1 cellular context compared by ENCODE assay signal in the genomic region with DNA sequence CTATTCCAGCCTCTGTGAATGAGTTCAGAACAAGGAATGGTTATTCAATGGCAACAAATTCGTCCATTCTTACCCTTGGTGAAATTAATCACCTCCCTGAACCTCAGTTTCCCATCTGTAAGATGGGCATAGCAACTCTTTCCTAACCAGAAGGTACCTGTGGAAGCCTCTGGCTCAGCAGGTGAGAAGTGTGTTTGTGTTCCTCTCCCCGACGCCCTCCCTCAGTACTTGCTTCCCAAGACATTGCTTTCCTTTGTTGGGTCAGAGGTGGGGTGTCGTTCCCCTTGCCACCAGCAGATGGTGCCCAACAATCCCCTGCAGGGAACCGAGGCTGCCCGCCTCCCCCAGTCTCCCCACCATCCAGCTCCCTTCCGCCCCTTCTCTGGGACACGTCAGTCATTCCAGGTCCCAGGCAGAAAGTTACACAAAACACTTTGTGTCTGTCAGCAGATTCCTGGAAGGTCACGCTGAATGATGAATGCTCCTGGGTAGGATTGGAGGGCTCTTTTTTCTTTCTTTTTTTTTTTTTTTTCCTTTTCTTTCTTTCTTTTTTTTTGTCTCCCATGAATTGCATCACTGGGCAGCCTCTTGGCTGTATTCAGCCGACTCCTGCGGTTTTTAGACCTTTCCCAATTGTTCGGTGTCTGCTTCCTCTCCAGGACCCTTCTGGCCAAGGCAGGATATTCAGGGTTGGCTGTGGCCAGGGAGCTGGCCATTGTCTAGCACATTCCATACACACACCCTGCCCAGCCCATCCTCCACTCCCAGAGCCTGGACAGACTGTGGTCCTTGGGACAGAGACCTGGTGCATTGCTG.
TF ChIP-seq lines count a peak whose summit lies in the region.

No MANE protein-coding gene starts in this region.

TF ChIP-seq in K562, 482 proteins besides CTCF, POLR2A, EP300 and RAD21 (continued from another document and continues in another):
- TF ChIP-seq, protein P1, sequence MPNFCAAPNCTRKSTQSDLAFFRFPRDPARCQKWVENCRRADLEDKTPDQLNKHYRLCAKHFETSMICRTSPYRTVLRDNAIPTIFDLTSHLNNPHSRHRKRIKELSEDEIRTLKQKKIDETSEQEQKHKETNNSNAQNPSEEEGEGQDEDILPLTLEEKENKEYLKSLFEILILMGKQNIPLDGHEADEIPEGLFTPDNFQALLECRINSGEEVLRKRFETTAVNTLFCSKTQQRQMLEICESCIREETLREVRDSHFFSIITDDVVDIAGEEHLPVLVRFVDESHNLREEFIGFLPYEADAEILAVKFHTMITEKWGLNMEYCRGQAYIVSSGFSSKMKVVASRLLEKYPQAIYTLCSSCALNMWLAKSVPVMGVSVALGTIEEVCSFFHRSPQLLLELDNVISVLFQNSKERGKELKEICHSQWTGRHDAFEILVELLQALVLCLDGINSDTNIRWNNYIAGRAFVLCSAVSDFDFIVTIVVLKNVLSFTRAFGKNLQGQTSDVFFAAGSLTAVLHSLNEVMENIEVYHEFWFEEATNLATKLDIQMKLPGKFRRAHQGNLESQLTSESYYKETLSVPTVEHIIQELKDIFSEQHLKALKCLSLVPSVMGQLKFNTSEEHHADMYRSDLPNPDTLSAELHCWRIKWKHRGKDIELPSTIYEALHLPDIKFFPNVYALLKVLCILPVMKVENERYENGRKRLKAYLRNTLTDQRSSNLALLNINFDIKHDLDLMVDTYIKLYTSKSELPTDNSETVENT (CRISPR knock-in tag; IDR thresholded peaks at IDR 0.05) = no peak
- peak; percentile 15 for TF ChIP-seq ZFP36 (IDR thresholded peaks at IDR 0.05; ENCODE audit: low read depth, low read length, partially characterized antibody)
- TF ChIP-seq, protein P2, sequence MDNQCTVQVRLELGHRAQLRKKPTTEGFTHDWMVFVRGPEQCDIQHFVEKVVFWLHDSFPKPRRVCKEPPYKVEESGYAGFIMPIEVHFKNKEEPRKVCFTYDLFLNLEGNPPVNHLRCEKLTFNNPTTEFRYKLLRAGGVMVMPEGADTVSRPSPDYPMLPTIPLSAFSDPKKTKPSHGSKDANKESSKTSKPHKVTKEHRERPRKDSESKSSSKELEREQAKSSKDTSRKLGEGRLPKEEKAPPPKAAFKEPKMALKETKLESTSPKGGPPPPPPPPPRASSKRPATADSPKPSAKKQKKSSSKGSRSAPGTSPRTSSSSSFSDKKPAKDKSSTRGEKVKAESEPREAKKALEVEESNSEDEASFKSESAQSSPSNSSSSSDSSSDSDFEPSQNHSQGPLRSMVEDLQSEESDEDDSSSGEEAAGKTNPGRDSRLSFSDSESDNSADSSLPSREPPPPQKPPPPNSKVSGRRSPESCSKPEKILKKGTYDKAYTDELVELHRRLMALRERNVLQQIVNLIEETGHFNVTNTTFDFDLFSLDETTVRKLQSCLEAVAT (IDR thresholded peaks at IDR 0.05) = peak in 1 of 2 experiments; percentile 68; a peak in 2 of 4 replicates
- no peak for TF ChIP-seq TGIF2 (CRISPR knock-in tag; IDR thresholded peaks at IDR 0.05)
- TF ChIP-seq, protein P3, sequence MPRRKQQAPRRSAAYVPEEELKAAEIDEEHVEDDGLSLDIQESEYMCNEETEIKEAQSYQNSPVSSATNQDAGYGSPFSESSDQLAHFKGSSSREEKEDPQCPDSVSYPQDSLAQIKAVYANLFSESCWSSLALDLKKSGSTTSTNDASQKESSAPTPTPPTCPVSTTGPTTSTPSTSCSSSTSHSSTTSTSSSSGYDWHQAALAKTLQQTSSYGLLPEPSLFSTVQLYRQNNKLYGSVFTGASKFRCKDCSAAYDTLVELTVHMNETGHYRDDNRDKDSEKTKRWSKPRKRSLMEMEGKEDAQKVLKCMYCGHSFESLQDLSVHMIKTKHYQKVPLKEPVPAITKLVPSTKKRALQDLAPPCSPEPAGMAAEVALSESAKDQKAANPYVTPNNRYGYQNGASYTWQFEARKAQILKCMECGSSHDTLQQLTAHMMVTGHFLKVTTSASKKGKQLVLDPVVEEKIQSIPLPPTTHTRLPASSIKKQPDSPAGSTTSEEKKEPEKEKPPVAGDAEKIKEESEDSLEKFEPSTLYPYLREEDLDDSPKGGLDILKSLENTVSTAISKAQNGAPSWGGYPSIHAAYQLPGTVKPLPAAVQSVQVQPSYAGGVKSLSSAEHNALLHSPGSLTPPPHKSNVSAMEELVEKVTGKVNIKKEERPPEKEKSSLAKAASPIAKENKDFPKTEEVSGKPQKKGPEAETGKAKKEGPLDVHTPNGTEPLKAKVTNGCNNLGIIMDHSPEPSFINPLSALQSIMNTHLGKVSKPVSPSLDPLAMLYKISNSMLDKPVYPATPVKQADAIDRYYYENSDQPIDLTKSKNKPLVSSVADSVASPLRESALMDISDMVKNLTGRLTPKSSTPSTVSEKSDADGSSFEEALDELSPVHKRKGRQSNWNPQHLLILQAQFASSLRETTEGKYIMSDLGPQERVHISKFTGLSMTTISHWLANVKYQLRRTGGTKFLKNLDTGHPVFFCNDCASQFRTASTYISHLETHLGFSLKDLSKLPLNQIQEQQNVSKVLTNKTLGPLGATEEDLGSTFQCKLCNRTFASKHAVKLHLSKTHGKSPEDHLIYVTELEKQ (CRISPR knock-in tag; IDR thresholded peaks at IDR 0.05) = no peak
- TF ChIP-seq, protein P4, sequence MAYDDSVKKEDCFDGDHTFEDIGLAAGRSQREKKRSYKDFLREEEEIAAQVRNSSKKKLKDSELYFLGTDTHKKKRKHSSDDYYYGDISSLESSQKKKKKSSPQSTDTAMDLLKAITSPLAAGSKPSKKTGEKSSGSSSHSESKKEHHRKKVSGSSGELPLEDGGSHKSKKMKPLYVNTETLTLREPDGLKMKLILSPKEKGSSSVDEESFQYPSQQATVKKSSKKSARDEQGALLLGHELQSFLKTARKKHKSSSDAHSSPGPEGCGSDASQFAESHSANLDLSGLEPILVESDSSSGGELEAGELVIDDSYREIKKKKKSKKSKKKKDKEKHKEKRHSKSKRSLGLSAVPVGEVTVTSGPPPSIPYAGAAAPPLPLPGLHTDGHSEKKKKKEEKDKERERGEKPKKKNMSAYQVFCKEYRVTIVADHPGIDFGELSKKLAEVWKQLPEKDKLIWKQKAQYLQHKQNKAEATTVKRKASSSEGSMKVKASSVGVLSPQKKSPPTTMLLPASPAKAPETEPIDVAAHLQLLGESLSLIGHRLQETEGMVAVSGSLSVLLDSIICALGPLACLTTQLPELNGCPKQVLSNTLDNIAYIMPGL (CRISPR knock-in tag; IDR thresholded peaks at IDR 0.05) = no peak
- no peak for TF ChIP-seq ZNF212 (CRISPR knock-in tag; IDR thresholded peaks at IDR 0.05)
- TF ChIP-seq, protein P5, sequence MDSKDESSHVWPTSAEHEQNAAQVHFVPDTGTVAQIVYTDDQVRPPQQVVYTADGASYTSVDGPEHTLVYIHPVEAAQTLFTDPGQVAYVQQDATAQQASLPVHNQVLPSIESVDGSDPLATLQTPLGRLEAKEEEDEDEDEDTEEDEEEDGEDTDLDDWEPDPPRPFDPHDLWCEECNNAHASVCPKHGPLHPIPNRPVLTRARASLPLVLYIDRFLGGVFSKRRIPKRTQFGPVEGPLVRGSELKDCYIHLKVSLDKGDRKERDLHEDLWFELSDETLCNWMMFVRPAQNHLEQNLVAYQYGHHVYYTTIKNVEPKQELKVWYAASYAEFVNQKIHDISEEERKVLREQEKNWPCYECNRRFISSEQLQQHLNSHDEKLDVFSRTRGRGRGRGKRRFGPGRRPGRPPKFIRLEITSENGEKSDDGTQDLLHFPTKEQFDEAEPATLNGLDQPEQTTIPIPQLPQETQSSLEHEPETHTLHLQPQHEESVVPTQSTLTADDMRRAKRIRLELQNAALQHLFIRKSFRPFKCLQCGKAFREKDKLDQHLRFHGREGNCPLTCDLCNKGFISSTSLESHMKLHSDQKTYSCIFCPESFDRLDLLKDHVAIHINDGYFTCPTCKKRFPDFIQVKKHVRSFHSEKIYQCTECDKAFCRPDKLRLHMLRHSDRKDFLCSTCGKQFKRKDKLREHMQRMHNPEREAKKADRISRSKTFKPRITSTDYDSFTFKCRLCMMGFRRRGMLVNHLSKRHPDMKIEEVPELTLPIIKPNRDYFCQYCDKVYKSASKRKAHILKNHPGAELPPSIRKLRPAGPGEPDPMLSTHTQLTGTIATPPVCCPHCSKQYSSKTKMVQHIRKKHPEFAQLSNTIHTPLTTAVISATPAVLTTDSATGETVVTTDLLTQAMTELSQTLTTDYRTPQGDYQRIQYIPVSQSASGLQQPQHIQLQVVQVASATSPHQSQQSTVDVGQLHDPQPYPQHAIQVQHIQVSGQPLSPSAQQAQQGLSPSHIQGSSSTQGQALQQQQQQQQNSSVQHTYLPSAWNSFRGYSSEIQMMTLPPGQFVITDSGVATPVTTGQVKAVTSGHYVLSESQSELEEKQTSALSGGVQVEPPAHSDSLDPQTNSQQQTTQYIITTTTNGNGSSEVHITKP (IDR thresholded peaks at IDR 0.05; ENCODE audit: partially characterized antibody) = no peak
- no peak for TF ChIP-seq NUFIP1 (IDR thresholded peaks at IDR 0.05; ENCODE audit: partially characterized antibody)
- TF ChIP-seq, protein P6, sequence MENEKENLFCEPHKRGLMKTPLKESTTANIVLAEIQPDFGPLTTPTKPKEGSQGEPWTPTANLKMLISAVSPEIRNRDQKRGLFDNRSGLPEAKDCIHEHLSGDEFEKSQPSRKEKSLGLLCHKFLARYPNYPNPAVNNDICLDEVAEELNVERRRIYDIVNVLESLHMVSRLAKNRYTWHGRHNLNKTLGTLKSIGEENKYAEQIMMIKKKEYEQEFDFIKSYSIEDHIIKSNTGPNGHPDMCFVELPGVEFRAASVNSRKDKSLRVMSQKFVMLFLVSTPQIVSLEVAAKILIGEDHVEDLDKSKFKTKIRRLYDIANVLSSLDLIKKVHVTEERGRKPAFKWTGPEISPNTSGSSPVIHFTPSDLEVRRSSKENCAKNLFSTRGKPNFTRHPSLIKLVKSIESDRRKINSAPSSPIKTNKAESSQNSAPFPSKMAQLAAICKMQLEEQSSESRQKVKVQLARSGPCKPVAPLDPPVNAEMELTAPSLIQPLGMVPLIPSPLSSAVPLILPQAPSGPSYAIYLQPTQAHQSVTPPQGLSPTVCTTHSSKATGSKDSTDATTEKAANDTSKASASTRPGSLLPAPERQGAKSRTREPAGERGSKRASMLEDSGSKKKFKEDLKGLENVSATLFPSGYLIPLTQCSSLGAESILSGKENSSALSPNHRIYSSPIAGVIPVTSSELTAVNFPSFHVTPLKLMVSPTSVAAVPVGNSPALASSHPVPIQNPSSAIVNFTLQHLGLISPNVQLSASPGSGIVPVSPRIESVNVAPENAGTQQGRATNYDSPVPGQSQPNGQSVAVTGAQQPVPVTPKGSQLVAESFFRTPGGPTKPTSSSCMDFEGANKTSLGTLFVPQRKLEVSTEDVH (IDR thresholded peaks at IDR 0.05; ENCODE audit: low read depth, partially characterized antibody) = peak; percentile 40
- no peak for TF ChIP-seq BMI1 (IDR thresholded peaks at IDR 0.05; ENCODE audit: low read length)
- TF ChIP-seq NR2C1 (IDR thresholded peaks at IDR 0.05) = no peak
- TF ChIP-seq NR2C1 (tag; IDR thresholded peaks at IDR 0.05) = 0 out of 2 replicates have a peak, but pooled peaks have one; percentile 23
- TF ChIP-seq PHF20 (IDR thresholded peaks at IDR 0.05; ENCODE audit: partially characterized antibody) = no peak
- TF ChIP-seq ZNF165 (CRISPR knock-in tag; IDR thresholded peaks at IDR 0.05; ENCODE audit: borderline replicate concordance) = 0 out of 2 replicates have a peak, but pooled peaks have one; percentile 22
- TF ChIP-seq JUN (IDR thresholded peaks at IDR 0.05; ENCODE audit: borderline replicate concordance, low read depth, low read length) = peak; percentile 63; the same call in 1 of the 2 replicates
- no peak for TF ChIP-seq JUN (CRISPR knock-in tag; IDR thresholded peaks at IDR 0.05; ENCODE audit: borderline replicate concordance)
- TF ChIP-seq CEBPG (CRISPR knock-in tag; IDR thresholded peaks at IDR 0.05) = peak; percentile 48
- peak; percentile 80 to 91 for TF ChIP-seq CEBPG (tag; conservative IDR thresholded peaks at IDR 0.05 in 1 of 2, IDR thresholded peaks at IDR 0.05 in 1 of 2)
- TF ChIP-seq, protein P7, sequence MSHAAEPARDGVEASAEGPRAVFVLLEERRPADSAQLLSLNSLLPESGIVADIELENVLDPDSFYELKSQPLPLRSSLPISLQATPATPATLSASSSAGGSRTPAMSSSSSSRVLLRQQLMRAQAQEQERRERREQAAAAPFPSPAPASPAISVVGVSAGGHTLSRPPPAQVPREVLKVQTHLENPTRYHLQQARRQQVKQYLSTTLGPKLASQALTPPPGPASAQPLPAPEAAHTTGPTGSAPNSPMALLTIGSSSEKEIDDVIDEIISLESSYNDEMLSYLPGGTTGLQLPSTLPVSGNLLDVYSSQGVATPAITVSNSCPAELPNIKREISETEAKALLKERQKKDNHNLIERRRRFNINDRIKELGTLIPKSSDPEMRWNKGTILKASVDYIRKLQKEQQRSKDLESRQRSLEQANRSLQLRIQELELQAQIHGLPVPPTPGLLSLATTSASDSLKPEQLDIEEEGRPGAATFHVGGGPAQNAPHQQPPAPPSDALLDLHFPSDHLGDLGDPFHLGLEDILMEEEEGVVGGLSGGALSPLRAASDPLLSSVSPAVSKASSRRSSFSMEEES (CRISPR knock-in tag; IDR thresholded peaks at IDR 0.05) = no peak
- TF ChIP-seq, protein P8, sequence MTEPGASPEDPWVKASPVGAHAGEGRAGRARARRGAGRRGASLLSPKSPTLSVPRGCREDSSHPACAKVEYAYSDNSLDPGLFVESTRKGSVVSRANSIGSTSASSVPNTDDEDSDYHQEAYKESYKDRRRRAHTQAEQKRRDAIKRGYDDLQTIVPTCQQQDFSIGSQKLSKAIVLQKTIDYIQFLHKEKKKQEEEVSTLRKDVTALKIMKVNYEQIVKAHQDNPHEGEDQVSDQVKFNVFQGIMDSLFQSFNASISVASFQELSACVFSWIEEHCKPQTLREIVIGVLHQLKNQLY (CRISPR knock-in tag; conservative IDR thresholded peaks at IDR 0.05) = no peak
- TF ChIP-seq LCOR (CRISPR knock-in tag; IDR thresholded peaks at IDR 0.05) = no peak
- TF ChIP-seq, protein P9, sequence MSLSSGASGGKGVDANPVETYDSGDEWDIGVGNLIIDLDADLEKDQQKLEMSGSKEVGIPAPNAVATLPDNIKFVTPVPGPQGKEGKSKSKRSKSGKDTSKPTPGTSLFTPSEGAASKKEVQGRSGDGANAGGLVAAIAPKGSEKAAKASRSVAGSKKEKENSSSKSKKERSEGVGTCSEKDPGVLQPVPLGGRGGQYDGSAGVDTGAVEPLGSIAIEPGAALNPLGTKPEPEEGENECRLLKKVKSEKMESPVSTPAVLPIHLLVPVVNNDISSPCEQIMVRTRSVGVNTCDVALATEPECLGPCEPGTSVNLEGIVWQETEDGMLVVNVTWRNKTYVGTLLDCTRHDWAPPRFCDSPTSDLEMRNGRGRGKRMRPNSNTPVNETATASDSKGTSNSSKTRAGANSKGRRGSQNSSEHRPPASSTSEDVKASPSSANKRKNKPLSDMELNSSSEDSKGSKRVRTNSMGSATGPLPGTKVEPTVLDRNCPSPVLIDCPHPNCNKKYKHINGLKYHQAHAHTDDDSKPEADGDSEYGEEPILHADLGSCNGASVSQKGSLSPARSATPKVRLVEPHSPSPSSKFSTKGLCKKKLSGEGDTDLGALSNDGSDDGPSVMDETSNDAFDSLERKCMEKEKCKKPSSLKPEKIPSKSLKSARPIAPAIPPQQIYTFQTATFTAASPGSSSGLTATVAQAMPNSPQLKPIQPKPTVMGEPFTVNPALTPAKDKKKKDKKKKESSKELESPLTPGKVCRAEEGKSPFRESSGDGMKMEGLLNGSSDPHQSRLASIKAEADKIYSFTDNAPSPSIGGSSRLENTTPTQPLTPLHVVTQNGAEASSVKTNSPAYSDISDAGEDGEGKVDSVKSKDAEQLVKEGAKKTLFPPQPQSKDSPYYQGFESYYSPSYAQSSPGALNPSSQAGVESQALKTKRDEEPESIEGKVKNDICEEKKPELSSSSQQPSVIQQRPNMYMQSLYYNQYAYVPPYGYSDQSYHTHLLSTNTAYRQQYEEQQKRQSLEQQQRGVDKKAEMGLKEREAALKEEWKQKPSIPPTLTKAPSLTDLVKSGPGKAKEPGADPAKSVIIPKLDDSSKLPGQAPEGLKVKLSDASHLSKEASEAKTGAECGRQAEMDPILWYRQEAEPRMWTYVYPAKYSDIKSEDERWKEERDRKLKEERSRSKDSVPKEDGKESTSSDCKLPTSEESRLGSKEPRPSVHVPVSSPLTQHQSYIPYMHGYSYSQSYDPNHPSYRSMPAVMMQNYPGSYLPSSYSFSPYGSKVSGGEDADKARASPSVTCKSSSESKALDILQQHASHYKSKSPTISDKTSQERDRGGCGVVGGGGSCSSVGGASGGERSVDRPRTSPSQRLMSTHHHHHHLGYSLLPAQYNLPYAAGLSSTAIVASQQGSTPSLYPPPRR (CRISPR knock-in tag; IDR thresholded peaks at IDR 0.05; ENCODE audit: borderline replicate concordance) = no peak
- TF ChIP-seq RB1 (IDR thresholded peaks at IDR 0.05; ENCODE audit: low read depth) = peak; percentile 42; the same call in 1 of the 2 replicates
